Comparison of ENCODE assay signal across 24 cellular contexts in genomic region chr6:108957221-108957620, GRCh38.
A peak's percentile ranks its signal among the peaks of the same experiment; 100 is the strongest.
DNase-seq lines count a peak whose midpoint lies in the region; ATAC-seq and TF ChIP-seq lines count a peak whose summit lies in the region.
"Had no signal": no experiment of that assay in that cellular context is flagged by ENCODE, and none has a peak within 500 bp of the region (broad histone marks: within the 10 kb centered on the region; RNA-seq: fewer than 3 reads in every experiment).

No MANE protein-coding gene starts in this region.

- ATAC-seq in CD4-positive, CD25-positive, alpha-beta regulatory T cell (ENCODE audit: low read depth in 2 of 2), result no peak
- ATAC-seq in lower lobe of right lung, result peak; percentile 18 to 34

- H3K27ac ChIP-seq in CD4-positive, CD25-positive, alpha-beta regulatory T cell (ENCODE audit: insufficient read depth, low read length, poor library complexity, severe bottlenecking), result no peak overlapping the region
- H3K27ac ChIP-seq in lower lobe of right lung (no peak overlapping the region), thyroid gland (peak overlapping the region in 2 of 3 donors; percentile 47 to 57)
- H3K27ac ChIP-seq: GM23248, Peyer's patch, SK-N-MC had no signal

- intact Hi-C loops in lower lobe of right lung (cut with DNase I) (no loop called here), thyroid gland (cut with DNase I) (loop anchor here (10.0 kb wide), 1 partner anchor 48 kb away; no protein-coding TSS in a partner anchor)

- peaks cover 6% of the 10 kb centered on the region for H3K36me3 Mint-ChIP-seq in activated naive CD8-positive, alpha-beta T cell
- no peaks in the 10 kb centered on the region for H3K36me3 Mint-ChIP-seq in activated naive CD8-positive, alpha-beta T cell treated with anti-CD3 and anti-CD28 coated beads for 36 hours
- peaks cover 14% of the 10 kb centered on the region for H3K36me3 Mint-ChIP-seq in CD4-positive, CD25-positive, alpha-beta regulatory T cell

- peaks cover 8% of the 10 kb centered on the region for H3K4me1 Mint-ChIP-seq in activated naive CD8-positive, alpha-beta T cell (ENCODE audit: low read depth)
- peaks cover 15% of the 10 kb centered on the region for H3K4me1 Mint-ChIP-seq in activated naive CD8-positive, alpha-beta T cell treated with anti-CD3 and anti-CD28 coated beads for 36 hours
- H3K4me1 Mint-ChIP-seq in CD4-positive, CD25-positive, alpha-beta regulatory T cell, result peaks cover 11 to 23% (median 18%) of the 10 kb centered on the region in 4 donors

- no peaks in the 10 kb centered on the region for H3K27me3 Mint-ChIP-seq in activated naive CD8-positive, alpha-beta T cell
- H3K27me3 Mint-ChIP-seq in activated naive CD8-positive, alpha-beta T cell treated with anti-CD3 and anti-CD28 coated beads for 36 hours, result no peaks in the 10 kb centered on the region
- H3K27me3 Mint-ChIP-seq in CD4-positive, CD25-positive, alpha-beta regulatory T cell, result no peaks in the 10 kb centered on the region

- DNase-seq in activated naive CD8-positive, alpha-beta T cell treated with anti-CD3 and anti-CD28 coated beads for 36 hours, result no peak
- no peak for DNase-seq in CD4-positive, CD25-positive, alpha-beta regulatory T cell
- DNase-seq in lower lobe of right lung, result no peak
- peak; percentile 63 to 70 for DNase-seq in thyroid gland
- DNase-seq in NCI-H345 (lab: John Stamatoyannopoulos, UW), result no peak
- no peak for DNase-seq in NAMALWA (ENCODE audit: low spot score)
- DNase-seq: 8988T, ACHN, BE2C, DMS153, GM23248, H7, Karpas-422, MV-4-11, NCI-H1105 treated with DMSO at 0.1 percent for 48 hours, NCI-H146, NCI-H2029, NCI-H2227 treated with DMSO at 0.1 percent for 48 hours, NCI-H510A, NCI-H69, Peyer's patch, SIG-M5 had no signal

- H3K27ac Mint-ChIP-seq in activated naive CD8-positive, alpha-beta T cell, result peak overlapping the region; percentile 34
- no peak overlapping the region for H3K27ac Mint-ChIP-seq in activated naive CD8-positive, alpha-beta T cell treated with anti-CD3 and anti-CD28 coated beads for 36 hours
- H3K27ac Mint-ChIP-seq in CD4-positive, CD25-positive, alpha-beta regulatory T cell, result peak overlapping the region in 2 of 3 donors; percentile 59 to 92

- 31 to 48% methylated on average over 4 of the region's 4 CpGs for WGBS in thyroid gland, 2 donors

- no peak overlapping the region for H3K4me3 Mint-ChIP-seq in activated naive CD8-positive, alpha-beta T cell
- H3K4me3 Mint-ChIP-seq in activated naive CD8-positive, alpha-beta T cell treated with anti-CD3 and anti-CD28 coated beads for 36 hours, result no peak overlapping the region
- H3K4me3 Mint-ChIP-seq in CD4-positive, CD25-positive, alpha-beta regulatory T cell, result no peak overlapping the region

- H3K36me3 ChIP-seq in CD4-positive, CD25-positive, alpha-beta regulatory T cell (ENCODE audit: control insufficient read depth, insufficient read depth, low read length), result no peaks in the 10 kb centered on the region
- H3K36me3 ChIP-seq in lower lobe of right lung (no peaks in the 10 kb centered on the region), thyroid gland (no peaks in the 10 kb centered on the region)
- H3K36me3 ChIP-seq: BE2C, Peyer's patch had no signal

- H3K4me1 ChIP-seq in CD4-positive, CD25-positive, alpha-beta regulatory T cell (ENCODE audit: control insufficient read depth, insufficient read depth, low read length, poor library complexity, severe bottlenecking), result no peaks in the 10 kb centered on the region
- H3K4me1 ChIP-seq in lower lobe of right lung, result no peaks in the 10 kb centered on the region
- H3K4me1 ChIP-seq in thyroid gland, result peaks cover 0 to 8% of the 10 kb centered on the region in 2 donors

- H3K4me3 ChIP-seq in CD4-positive, CD25-positive, alpha-beta regulatory T cell (ENCODE audit: low read depth, low read length), result no peak overlapping the region
- no peak overlapping the region for H3K4me3 ChIP-seq in lower lobe of right lung
- no peak overlapping the region for H3K4me3 ChIP-seq in thyroid gland (replicated peaks in 1 of 3)
- H3K4me3 ChIP-seq: GM23248, Peyer's patch, SK-N-MC had no signal

- TF ChIP-seq POLR2A in thyroid gland (IDR thresholded peaks at IDR 0.05), result no peak

- H3K9me3 Mint-ChIP-seq in activated naive CD8-positive, alpha-beta T cell (ENCODE audit: low read depth), result no peaks in the 10 kb centered on the region
- H3K9me3 Mint-ChIP-seq in activated naive CD8-positive, alpha-beta T cell treated with anti-CD3 and anti-CD28 coated beads for 36 hours, result no peaks in the 10 kb centered on the region
- no peaks in the 10 kb centered on the region for H3K9me3 Mint-ChIP-seq in CD4-positive, CD25-positive, alpha-beta regulatory T cell

- TF ChIP-seq CTCF in lower lobe of right lung (IDR thresholded peaks at IDR 0.05) (no peak), thyroid gland (IDR thresholded peaks at IDR 0.05) (no peak)

- H3K9me3 ChIP-seq in CD4-positive, CD25-positive, alpha-beta regulatory T cell (ENCODE audit: control insufficient read depth in 2 of 2, low read length in 2 of 2), result no peaks in the 10 kb centered on the region
- H3K9me3 ChIP-seq in lower lobe of right lung, result no peaks in the 10 kb centered on the region
- H3K9me3 ChIP-seq in thyroid gland, result no peaks in the 10 kb centered on the region
- H3K9me3 ChIP-seq: BE2C, Peyer's patch had no signal

- H3K27me3 ChIP-seq in CD4-positive, CD25-positive, alpha-beta regulatory T cell (ENCODE audit: control insufficient read depth, insufficient read depth, low read length), result no peaks in the 10 kb centered on the region
- H3K27me3 ChIP-seq in lower lobe of right lung (ENCODE audit: low read depth) (no peaks in the 10 kb centered on the region), thyroid gland (no peaks in the 10 kb centered on the region)
- H3K27me3 ChIP-seq: BE2C, Peyer's patch had no signal

Comparison
In these comparisons a context has a peak if more than half of its experiments do, and no peak if none do; other contexts are left out.
1. DNase-seq: peak in thyroid gland (2 of 2); none in activated naive CD8-positive, alpha-beta T cell treated with anti-CD3 and anti-CD28 coated beads for 36 hours (single experiment), CD4-positive, CD25-positive, alpha-beta regulatory T cell (0 of 3), lower lobe of right lung (single experiment), NCI-H345 (single experiment) and NAMALWA (single experiment).
2. ATAC-seq: peak in lower lobe of right lung (2 of 2); none in CD4-positive, CD25-positive, alpha-beta regulatory T cell (0 of 2).
3. H3K27ac ChIP-seq: peak in thyroid gland (2 of 3); none in CD4-positive, CD25-positive, alpha-beta regulatory T cell (single experiment) and lower lobe of right lung (single experiment).